Comparison of ENCODE assay signal across 1 cellular context in genomic region chr12:66144796-66145754, GRCh38.
TF ChIP-seq lines count a peak whose summit lies in the region.

No MANE protein-coding gene starts in this region.

TF ChIP-seq in H1, 55 proteins besides CTCF, POLR2A, EP300 and RAD21 (continued from another document):
- peak; percentile 45 for TF ChIP-seq CHD7 (IDR thresholded peaks at IDR 0.05; ENCODE audit: insufficient replicate concordance, low read length)
- no peak for TF ChIP-seq POLR2AphosphoS5 (IDR thresholded peaks at IDR 0.05; ENCODE audit: low read depth, low read length)
- peak; percentile 99 for TF ChIP-seq TEAD4 (IDR thresholded peaks at IDR 0.05; ENCODE audit: low read depth, low read length)
- no peak for TF ChIP-seq RFX5 (IDR thresholded peaks at IDR 0.05; ENCODE audit: borderline replicate concordance, low read depth, low read length)
- 0 out of 2 replicates have a peak, but pooled peaks have one; percentile 13 for TF ChIP-seq SP1 (IDR thresholded peaks at IDR 0.05; ENCODE audit: low read depth, low read length)
- TF ChIP-seq HDAC6 (IDR thresholded peaks at IDR 0.05; ENCODE audit: low read depth, low read length) = no peak
- TF ChIP-seq KDM4A (IDR thresholded peaks at IDR 0.05; ENCODE audit: low read depth, low read length, severe bottlenecking) = no peak
- TF ChIP-seq SUZ12 (IDR thresholded peaks at IDR 0.05; ENCODE audit: low read length) = no peak
